16 cellular contexts compared by ENCODE assay signal in the genomic region with DNA sequence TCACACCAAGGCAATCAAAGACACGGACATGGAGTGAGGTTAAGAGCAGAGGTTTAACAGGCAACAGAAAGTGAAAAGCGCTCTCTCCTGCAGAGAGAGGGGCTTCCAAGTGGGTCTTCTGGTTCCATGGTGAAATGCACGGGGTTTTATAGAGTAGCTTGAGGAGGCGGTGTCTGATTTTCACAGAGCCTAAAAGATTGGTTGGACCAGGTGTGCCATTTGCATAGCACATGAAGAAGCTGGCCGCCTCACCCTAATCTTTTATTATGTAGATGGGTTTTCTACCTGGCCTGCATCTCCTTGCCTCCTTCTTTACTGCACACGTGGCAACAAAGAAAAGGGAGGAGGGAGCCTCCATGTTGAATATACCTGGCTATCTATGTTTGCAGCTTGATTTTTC.
DNase-seq lines count a peak whose midpoint lies in the region; ATAC-seq and TF ChIP-seq lines count a peak whose summit lies in the region.
"Had no signal": no experiment of that assay in that cellular context is flagged by ENCODE, and none has a peak within 500 bp of the region (broad histone marks: within the 10 kb centered on the region; RNA-seq: fewer than 3 reads in every experiment).

No MANE protein-coding gene starts in this region.

- DNase-seq in cardiac muscle cell (ENCODE audit: low read depth in 1 of 2, low spot score in 1 of 2), result no peak
- no peak for DNase-seq in Right ventricle myocardium inferior (ENCODE audit: missing footprints)
- DNase-seq in NT2/D1 (ENCODE audit: low read depth, low spot score), result peak; percentile 27
- no peak for DNase-seq in activated T-cell treated with anti-CD3 and anti-CD28 coated beads, Interleukin-2, amount 50 U/mL, for 4 hours
- no peak for DNase-seq in central memory CD4-positive, alpha-beta T cell
- no peak for DNase-seq in GDM1 (lab: John Stamatoyannopoulos, UW)
- DNase-seq: Caco-2; CD4-positive, alpha-beta T cell; MM.1S; NCI-H1092 treated with DMSO at 0.1 percent for 48 hours; NCI-H187; NCI-H2107; NCI-H226; NCI-H524 had no signal

- H3K27me3 ChIP-seq in cardiac muscle cell, result no peaks in the 10 kb centered on the region
- no peaks in the 10 kb centered on the region for H3K27me3 ChIP-seq in NT2/D1 (ENCODE audit: insufficient read depth, insufficient read length)
- no peaks in the 10 kb centered on the region for H3K27me3 ChIP-seq in iPS-18a (ENCODE audit: control insufficient read depth, insufficient read depth, low read length)

- H3K27me3 Mint-ChIP-seq in activated T-cell treated with anti-CD3 and anti-CD28 coated beads, Interleukin-2, amount 50 U/mL, for 4 hours (ENCODE audit: low read depth), result no peaks in the 10 kb centered on the region

- no peak overlapping the region for H3K4me3 Mint-ChIP-seq in activated T-cell treated with anti-CD3 and anti-CD28 coated beads, Interleukin-2, amount 50 U/mL, for 4 hours
- H3K4me3 Mint-ChIP-seq: CD4-positive, alpha-beta T cell had no signal

- H3K9ac ChIP-seq in NT2/D1 (ENCODE audit: insufficient read length, low read depth) (no peak overlapping the region), iPS-18a (ENCODE audit: low read length) (peak overlapping the region; percentile 29)

- no peak overlapping the region for H3K4me3 ChIP-seq in cardiac muscle cell
- no peak overlapping the region for H3K4me3 ChIP-seq in NT2/D1 (ENCODE audit: insufficient read length, low read depth)
- no peak overlapping the region for H3K4me3 ChIP-seq in iPS-18a (ENCODE audit: low read length)
- H3K4me3 ChIP-seq: A549 had no signal

- H3K4me1 Mint-ChIP-seq in activated T-cell treated with anti-CD3 and anti-CD28 coated beads, Interleukin-2, amount 50 U/mL, for 4 hours (ENCODE audit: low read depth), result no peaks in the 10 kb centered on the region

- H3K4me1 ChIP-seq in cardiac muscle cell (ENCODE audit: low read depth) (peaks cover 29% of the 10 kb centered on the region), NT2/D1 (ENCODE audit: insufficient read depth, insufficient read length) (no peaks in the 10 kb centered on the region), iPS-18a (ENCODE audit: control insufficient read depth, low read depth, low read length) (peaks cover 14% of the 10 kb centered on the region)
- H3K4me1 ChIP-seq: A549, Caco-2 had no signal

- H3K27ac ChIP-seq in cardiac muscle cell (peak overlapping the region; percentile 4), iPS-18a (ENCODE audit: low read length) (peak overlapping the region; percentile 52)
- H3K27ac ChIP-seq: A549 had no signal

- H3K36me3 ChIP-seq in cardiac muscle cell, result no peaks in the 10 kb centered on the region
- H3K36me3 ChIP-seq in NT2/D1 (ENCODE audit: insufficient read depth, insufficient read length, low read length), result no peaks in the 10 kb centered on the region
- H3K36me3 ChIP-seq in iPS-18a (ENCODE audit: control insufficient read depth, low read depth, low read length), result no peaks in the 10 kb centered on the region

- no peaks in the 10 kb centered on the region for H3K36me3 Mint-ChIP-seq in activated T-cell treated with anti-CD3 and anti-CD28 coated beads, Interleukin-2, amount 50 U/mL, for 4 hours (ENCODE audit: insufficient read depth)

- no peak for ATAC-seq in Right ventricle myocardium inferior
- no peak for ATAC-seq in activated T-cell treated with anti-CD3 and anti-CD28 coated beads, Interleukin-2, amount 50 U/mL, for 4 hours
- ATAC-seq: A549 had no signal

- TF ChIP-seq CTCF in cardiac muscle cell (IDR thresholded peaks at IDR 0.05; ENCODE audit: low read depth, low read length), result no peak

- H3K9me3 Mint-ChIP-seq in activated T-cell treated with anti-CD3 and anti-CD28 coated beads, Interleukin-2, amount 50 U/mL, for 4 hours, result no peaks in the 10 kb centered on the region
- H3K9me3 Mint-ChIP-seq: CD4-positive, alpha-beta T cell had no signal

- intact Hi-C loops in Right ventricle myocardium inferior (cut with DNase I), result no loop called here

- H3K9me3 ChIP-seq in cardiac muscle cell (ENCODE audit: low read depth), result no peaks in the 10 kb centered on the region
- H3K9me3 ChIP-seq in NT2/D1 (ENCODE audit: insufficient read depth, low read length), result no peaks in the 10 kb centered on the region
- no peaks in the 10 kb centered on the region for H3K9me3 ChIP-seq in iPS-18a (ENCODE audit: control insufficient read depth, low read depth, low read length)
- H3K9me3 ChIP-seq: A549, Caco-2 had no signal
